In genomic region chr3:134449951-134450350, GRCh38 we compare ENCODE assay signal across 9 cellular contexts.
"Had no signal": no experiment of that assay in that cellular context is flagged by ENCODE, and none has a peak within 500 bp of the region (broad histone marks: within the 10 kb centered on the region; RNA-seq: fewer than 3 reads in every experiment).

No MANE protein-coding gene starts in this region.

- H3K27me3 ChIP-seq: thyroid gland, uterus had no signal

- ATAC-seq: activated CD4-positive, CD25-positive, alpha-beta regulatory T cell treated with anti-CD3 and anti-CD28 coated beads, Interleukin-2, amount 50 U/mL, for 24 hours; activated T-helper 17 cell treated with anti-CD3 and anti-CD28 coated beads, Interleukin-2, amount 50 U/mL, for 72 hours; effector memory CD8-positive, alpha-beta T cell; naive thymus-derived CD4-positive, alpha-beta T cell had no signal

- DNase-seq: activated CD4-positive, alpha-beta T cell treated with anti-CD3 and anti-CD28 coated beads, Interleukin-2, amount 50 U/mL, for 1 hour; effector memory CD8-positive, alpha-beta T cell had no signal

- H3K4me3 ChIP-seq: thyroid gland, uterus had no signal

- H3K36me3 ChIP-seq: neutrophil, thyroid gland, uterus had no signal

- H3K9me3 ChIP-seq: neutrophil, thyroid gland, uterus had no signal

- H3K27ac ChIP-seq: epithelial cell of prostate, neutrophil, thyroid gland, uterus had no signal

- H3K4me1 ChIP-seq: uterus had no signal
